In the genomic region with DNA sequence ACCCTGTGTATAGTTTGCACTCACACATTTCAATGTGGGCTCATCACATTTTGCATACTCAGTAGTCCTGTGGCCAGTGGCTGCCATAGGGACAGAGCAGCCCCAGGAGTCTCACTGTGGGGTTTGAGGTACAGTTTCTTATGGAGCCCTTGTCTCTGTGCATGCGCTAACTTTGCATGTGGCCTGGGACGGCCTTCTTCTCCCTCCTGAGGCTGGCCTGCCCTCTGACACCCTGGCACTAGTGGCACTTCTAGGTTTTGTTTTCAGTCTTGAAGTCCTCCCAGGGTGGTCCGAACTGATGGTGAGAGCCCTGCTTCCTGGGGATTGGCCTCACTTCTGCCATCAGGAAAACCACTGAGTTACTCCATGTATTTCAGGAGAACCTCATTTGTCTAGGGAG, we compare ENCODE assay signal across 24 cellular contexts. TPM values are rescaled to one million over a fixed set of nuclear protein-coding genes. Genes with fewer than 3 reads are reported as not detected.
"Had no signal": no experiment of that assay in that cellular context is flagged by ENCODE, and none has a peak within 500 bp of the region (broad histone marks: within the 10 kb centered on the region; RNA-seq: fewer than 3 reads in every experiment).

No MANE protein-coding gene starts in this region.

- H3K27ac Mint-ChIP-seq: activated naive CD4-positive, alpha-beta T cell treated with anti-CD3 and anti-CD28 coated beads for 36 hours; activated T-helper 2 cell treated with anti-CD3 and anti-CD28 coated beads, Interferon-gamma antibody, Interleukin-2, Interleukin-4, amounts not matched to agents 10 μg/mL and 5 μg/mL and 100 μg/mL, durations not matched to agents 14 hours and 24 hours and 36 hours; mesothelial cell of epicardium; stimulated activated naive B cell treated with anti-CD40 and anti-IgM and Interleukin-4, amounts not matched to agents 10 μg/mL and 1 μg/mL and 100 μg/mL, for 72 hours had no signal

- H3K4me3 Mint-ChIP-seq: activated CD4-positive, alpha-beta memory T cell treated with anti-CD3 and anti-CD28 coated beads, Interleukin-2, amount 10 ng/mL, durations not matched to agents 7 days and 5 days; activated CD4-positive, alpha-beta T cell treated with anti-CD3 and anti-CD28 coated beads, Interleukin-2, amount 10 ng/mL, durations not matched to agents 7 days and 5 days; activated naive CD4-positive, alpha-beta T cell treated with anti-CD3 and anti-CD28 coated beads for 36 hours; mesothelial cell of epicardium; naive B cell; neural crest cell; stimulated activated naive B cell treated with anti-CD40 and anti-IgM and Interleukin-4, amounts not matched to agents 10 μg/mL and 1 μg/mL and 100 μg/mL, for 72 hours; T-cell had no signal

- H3K4me1 Mint-ChIP-seq: mesothelial cell of epicardium, neural crest cell had no signal

- DNase-seq: activated CD4-positive, alpha-beta memory T cell treated with anti-CD3 and anti-CD28 coated beads, Interleukin-2, amount 10 ng/mL, durations not matched to agents 7 days and 5 days; activated CD4-positive, alpha-beta T cell treated with anti-CD3 and anti-CD28 coated beads, Interleukin-2, amount 10 ng/mL, durations not matched to agents 7 days and 5 days; activated naive CD4-positive, alpha-beta T cell treated with anti-CD3 and anti-CD28 coated beads for 36 hours; activated T-cell treated with anti-CD3 and anti-CD28 coated beads for 4 hours; anterior cingulate cortex; cerebellar nuclear complex; dorsolateral prefrontal cortex; effector memory CD4-positive, alpha-beta T cell; islet precursor cell; left cardiac atrium; left ventricle myocardium superior; naive B cell; nucleus accumbens; psoas muscle; sigmoid colon; small intestine; stimulated activated CD4-positive, alpha-beta T cell treated with anti-CD3 and anti-CD28 coated beads, Interleukin-1b, Interleukin-23, amount 100 ng/mL, for 48 hours; stimulated activated CD4-positive, alpha-beta T cell treated with anti-CD3 and anti-CD28 coated beads, Interleukin-4, amount 100 ng/mL, for 4 hours; stimulated activated CD8-positive, alpha-beta memory T cell treated with anti-CD3 and anti-CD28 coated beads, Interleukin-4, amount 100 ng/mL, for 48 hours; stimulated activated naive B cell treated with anti-CD40 and anti-IgM and Interleukin-4, amounts not matched to agents 10 μg/mL and 1 μg/mL and 100 μg/mL, for 72 hours; T-cell had no signal

- ATAC-seq: left cardiac atrium; left ventricle myocardium superior; psoas muscle; stimulated activated naive B cell treated with anti-CD40 and anti-IgM and Interleukin-4, amounts not matched to agents 10 μg/mL and 1 μg/mL and 100 μg/mL, for 72 hours; T-cell had no signal

- H3K27me3 Mint-ChIP-seq: activated CD4-positive, alpha-beta memory T cell treated with anti-CD3 and anti-CD28 coated beads, Interleukin-2, amount 10 ng/mL, durations not matched to agents 7 days and 5 days; activated CD4-positive, alpha-beta T cell treated with anti-CD3 and anti-CD28 coated beads, Interleukin-2, amount 10 ng/mL, durations not matched to agents 7 days and 5 days; naive B cell; stimulated activated naive B cell treated with anti-CD40 and anti-IgM and Interleukin-4, amounts not matched to agents 10 μg/mL and 1 μg/mL and 100 μg/mL, for 72 hours; T-cell had no signal

- H3K9me3 Mint-ChIP-seq: activated CD4-positive, alpha-beta memory T cell treated with anti-CD3 and anti-CD28 coated beads, Interleukin-2, amount 10 ng/mL, durations not matched to agents 7 days and 5 days; activated CD4-positive, alpha-beta T cell treated with anti-CD3 and anti-CD28 coated beads, Interleukin-2, amount 10 ng/mL, durations not matched to agents 7 days and 5 days; activated naive CD4-positive, alpha-beta T cell treated with anti-CD3 and anti-CD28 coated beads for 36 hours; activated T-helper 2 cell treated with anti-CD3 and anti-CD28 coated beads, Interferon-gamma antibody, Interleukin-2, Interleukin-4, amounts not matched to agents 10 μg/mL and 5 μg/mL and 100 μg/mL, durations not matched to agents 14 hours and 24 hours and 36 hours; mesothelial cell of epicardium; naive B cell; neural crest cell; T-cell had no signal

RNA-seq across cellular contexts. Expression of gene NACAD, which starts 21.2 kb away (rescaled TPM):
- total RNA-seq: activated CD4-positive, alpha-beta T cell treated with anti-CD3 and anti-CD28 coated beads, Interleukin-2, amount 10 ng/mL, durations not matched to agents 7 days and 5 days had no signal
